ENCODE assay signal across 21 cellular contexts in the genomic region with DNA sequence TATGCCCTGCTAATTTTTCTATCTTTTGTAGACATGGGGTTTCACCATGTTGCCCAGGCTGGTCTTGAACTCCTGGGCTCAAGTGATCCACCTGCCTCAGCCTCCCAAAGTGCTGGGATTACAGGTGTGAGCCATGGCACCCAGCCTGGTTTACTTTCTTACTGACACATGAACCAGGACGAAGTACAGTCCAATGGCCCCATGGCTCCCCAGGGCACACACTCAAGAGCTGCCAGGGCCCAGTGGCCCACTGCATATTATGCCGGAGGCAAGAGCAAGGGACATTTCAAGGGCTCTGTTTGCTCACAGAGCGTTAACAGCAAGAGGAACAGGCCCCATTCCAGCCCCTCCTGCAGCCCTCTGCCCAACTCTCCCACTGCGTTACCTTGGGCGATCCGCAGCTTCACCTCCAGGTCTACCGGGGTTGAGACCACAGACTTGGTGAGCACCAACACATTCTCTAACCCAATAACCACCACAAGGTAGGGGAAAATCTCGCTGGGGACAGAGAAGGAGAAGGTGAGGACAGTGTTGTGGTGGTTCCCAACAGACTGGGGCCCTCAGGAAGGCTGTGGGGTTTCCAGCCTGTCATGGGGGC. TPM values are rescaled to one million over a fixed set of nuclear protein-coding genes. Genes with fewer than 3 reads are reported as not detected.
A peak's percentile ranks its signal among the peaks of the same experiment; 100 is the strongest.
DNase-seq lines count a peak whose midpoint lies in the region; ATAC-seq and TF ChIP-seq lines count a peak whose summit lies in the region.
"Had no signal": no experiment of that assay in that cellular context is flagged by ENCODE, and none has a peak within 500 bp of the region (broad histone marks: within the 10 kb centered on the region; RNA-seq: fewer than 3 reads in every experiment).

No MANE protein-coding gene starts in this region.

- H3K4me3 ChIP-seq in left ventricle myocardium inferior: no peak overlapping the region
- H3K4me3 ChIP-seq in body of pancreas: no peak overlapping the region
- H3K4me3 ChIP-seq: BLaER1 treated with 17β-estradiol and CSF1 and Interleukin-3, amounts not matched to agents 10 nM and 100 nM; MG63; transverse colon had no signal

- H3K27ac ChIP-seq in left ventricle myocardium inferior (replicated peaks) (peak overlapping the region; percentile 84), body of pancreas (no peak overlapping the region)

- no peak overlapping the region for H3K4me3 Mint-ChIP-seq in activated CD8-positive, alpha-beta T cell treated with anti-CD3 and anti-CD28 coated beads for 36 hours

- H3K4me1 ChIP-seq in left ventricle myocardium inferior: peaks cover 25% of the 10 kb centered on the region
- H3K4me1 ChIP-seq in body of pancreas: peaks cover 15% of the 10 kb centered on the region

- H3K36me3 Mint-ChIP-seq in activated CD8-positive, alpha-beta T cell treated with anti-CD3 and anti-CD28 coated beads for 36 hours (ENCODE audit: low read depth): peaks cover 21% of the 10 kb centered on the region

- H3K27me3 ChIP-seq in left ventricle myocardium inferior (ENCODE audit: low read depth): no peaks in the 10 kb centered on the region
- no peaks in the 10 kb centered on the region for H3K27me3 ChIP-seq in body of pancreas
- H3K27me3 ChIP-seq: BLaER1 treated with 17β-estradiol and CSF1 and Interleukin-3, amounts not matched to agents 10 nM and 100 nM; MG63; transverse colon had no signal

- POLR2A ChIA-PET in activated CD8-positive, alpha-beta T cell treated with anti-CD3 and anti-CD28 coated beads for 36 hours (lab: Charles Lee): interaction anchor here (0.6 to 1.5 kb wide), 4 partner anchors 14 to 406 kb away, joined by 3 to 6 read pairs (median 3); partner anchors contain the start of gene SCAP

- no peaks in the 10 kb centered on the region for H3K27me3 Mint-ChIP-seq in activated CD8-positive, alpha-beta T cell treated with anti-CD3 and anti-CD28 coated beads for 36 hours

- no peaks in the 10 kb centered on the region for H3K9me3 Mint-ChIP-seq in activated CD8-positive, alpha-beta T cell treated with anti-CD3 and anti-CD28 coated beads for 36 hours

- peaks cover 62% of the 10 kb centered on the region for H3K36me3 ChIP-seq in left ventricle myocardium inferior
- H3K36me3 ChIP-seq in body of pancreas (replicated peaks in 1 of 2; ENCODE audit: insufficient read depth in 1 of 2, low read depth in 2 of 2): peaks cover 0 to 13% of the 10 kb centered on the region in 2 donors
- H3K36me3 ChIP-seq: transverse colon had no signal

- H3K4me1 Mint-ChIP-seq in activated CD8-positive, alpha-beta T cell treated with anti-CD3 and anti-CD28 coated beads for 36 hours (ENCODE audit: low read depth): peaks cover 19% of the 10 kb centered on the region

- TF ChIP-seq CTCF in left ventricle myocardium inferior (IDR thresholded peaks at IDR 0.05; ENCODE audit: borderline replicate concordance) (no peak), body of pancreas (IDR thresholded peaks at IDR 0.05) (no peak)
- TF ChIP-seq CTCF in activated CD8-positive, alpha-beta T cell treated with anti-CD3 and anti-CD28 coated beads for 36 hours (IDR thresholded peaks at IDR 0.05): no peak

- CTCF ChIA-PET in activated CD8-positive, alpha-beta T cell treated with anti-CD3 and anti-CD28 coated beads for 36 hours (lab: Charles Lee): interaction anchor here (0.6 to 6.9 kb wide), 6 partner anchors 13 to 401 kb away, joined by 3 to 99 read pairs (median 3); partner anchors contain the start of genes PTPN23 and SCAP

- H3K9me3 ChIP-seq in left ventricle myocardium inferior (replicated peaks) (no peaks in the 10 kb centered on the region), body of pancreas (no peaks in the 10 kb centered on the region)
- H3K9me3 ChIP-seq: BLaER1 treated with 17β-estradiol and CSF1 and Interleukin-3, amounts not matched to agents 10 nM and 100 nM; MG63; transverse colon had no signal

- no peak for ATAC-seq in left cardiac atrium
- no peak for ATAC-seq in activated CD8-positive, alpha-beta T cell treated with anti-CD3 and anti-CD28 coated beads for 36 hours
- ATAC-seq in left lobe of liver: peak; percentile 34
- no peak for ATAC-seq in body of pancreas
- ATAC-seq: left colon had no signal

- DNase-seq in left ventricle myocardium inferior (no peak), left cardiac atrium (no peak), left lobe of liver (ENCODE audit: low spot score) (peak; percentile 82), NCI-H187 treated with DMSO at 0.1 percent for 48 hours (lab: John Stamatoyannopoulos, UW) (no peak), body of pancreas (no peak), SKM-1 treated with dmso at 0.1 percent for 144 hours (lab: John Stamatoyannopoulos, UW; ENCODE audit: unreplicated experiment) (no peak)
- no peak for DNase-seq in activated CD8-positive, alpha-beta T cell treated with anti-CD3 and anti-CD28 coated beads for 36 hours
- DNase-seq: activated CD4-positive, CD25-positive, alpha-beta regulatory T cell treated with anti-CD3 and anti-CD28 coated beads, Interleukin-2, amount 50 U/mL, for 72 hours; activated naive CD4-positive, alpha-beta T cell; central memory CD4-positive, alpha-beta T cell; dermis blood vessel endothelial cell; KBM-7; left colon; mesenchymal stem cell; MG63; NCI-H2081 treated with DMSO at 0.1 percent for 48 hours; NCI-H345; NCI-H82; nucleus accumbens; transverse colon had no signal

- no peak for TF ChIP-seq POLR2A in body of pancreas (IDR thresholded peaks at IDR 0.05)

- WGBS in body of pancreas, 2 donors: 75 to 86% methylated on average over 2 to 8 of the region's 8 CpGs

- intact Hi-C loops in left ventricle myocardium inferior (cut with micrococcal nuclease): loop anchor here (5.0 kb wide), 1 partner anchor 49 kb away; no protein-coding TSS in a partner anchor
- intact Hi-C loops in left cardiac atrium (cut with DNase I): loop anchor here in 1 of 2 donors (5.0 kb wide), 1 partner anchor 54 kb away; the partner anchor contains the start of gene SCAP
- intact Hi-C loops in activated CD8-positive, alpha-beta T cell treated with anti-CD3 and anti-CD28 coated beads for 36 hours (cut with micrococcal nuclease): loop anchor here (5.0 kb wide), 1 partner anchor 89 kb away; the partner anchor contains the start of gene ELP6
- intact Hi-C loops in body of pancreas (cut with DNase I): loop anchor here (5.0 kb wide), 1 partner anchor 54 kb away; the partner anchor contains the start of gene SCAP

- H3K27ac Mint-ChIP-seq in activated CD8-positive, alpha-beta T cell treated with anti-CD3 and anti-CD28 coated beads for 36 hours: peak overlapping the region; percentile 99

RNA-seq across cellular contexts. Expression of gene PTPN23, which starts 42.8 kb away (rescaled TPM):
- total RNA-seq in left ventricle myocardium inferior: 20.0 TPM
- total RNA-seq in left cardiac atrium: 10 to 100 TPM; 24.1 to 24.8 TPM
- total RNA-seq in activated CD8-positive, alpha-beta T cell treated with anti-CD3 and anti-CD28 coated beads for 36 hours: 10 to 100 TPM; 20.7 to 22.6 TPM
- 20.4 TPM for total RNA-seq in left lobe of liver
- total RNA-seq in body of pancreas: 100 to 1,000 TPM in 1 of 2 donors, 10 to 100 TPM in 1; 28.5 to 301 TPM

RNA-seq across cellular contexts. Expression of gene SCAP, which starts 52.1 kb away (rescaled TPM):
- total RNA-seq in left ventricle myocardium inferior: 43.1 TPM
- total RNA-seq in left cardiac atrium: 10 to 100 TPM; 41.5 to 49.1 TPM
- total RNA-seq in activated CD8-positive, alpha-beta T cell treated with anti-CD3 and anti-CD28 coated beads for 36 hours: 10 to 100 TPM; 45.1 to 52.2 TPM
- total RNA-seq in left lobe of liver: 92.3 TPM
- total RNA-seq in body of pancreas: 100 to 1,000 TPM in 1 of 2 donors, 10 to 100 TPM in 1; 56.6 to 122 TPM
